Comparison of ENCODE assay signal across 1 cellular context in the genomic region with DNA sequence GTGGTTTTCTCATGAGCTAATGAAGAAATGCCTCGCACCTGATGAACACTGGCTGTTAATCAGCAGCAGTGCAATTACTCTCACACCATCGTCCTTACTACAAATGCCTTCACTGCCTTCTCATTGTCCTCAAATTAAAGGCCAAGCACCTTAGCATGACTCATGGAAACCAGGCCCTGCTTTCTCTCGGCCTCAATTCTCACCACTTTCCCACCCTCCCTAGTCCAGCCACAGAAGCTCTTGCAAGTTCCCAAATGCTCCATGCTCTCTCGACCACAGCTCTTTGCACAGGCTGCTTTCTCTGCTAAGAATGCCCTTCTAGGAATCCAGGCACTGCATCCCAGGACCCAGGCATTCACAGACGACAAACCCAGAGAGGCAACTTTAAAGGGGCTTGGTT.
TF ChIP-seq lines count a peak whose summit lies in the region.

No MANE protein-coding gene starts in this region.

TF ChIP-seq in HepG2, 621 proteins besides CTCF, POLR2A, EP300 and RAD21 (continued from another document):
- TF ChIP-seq, protein P1, sequence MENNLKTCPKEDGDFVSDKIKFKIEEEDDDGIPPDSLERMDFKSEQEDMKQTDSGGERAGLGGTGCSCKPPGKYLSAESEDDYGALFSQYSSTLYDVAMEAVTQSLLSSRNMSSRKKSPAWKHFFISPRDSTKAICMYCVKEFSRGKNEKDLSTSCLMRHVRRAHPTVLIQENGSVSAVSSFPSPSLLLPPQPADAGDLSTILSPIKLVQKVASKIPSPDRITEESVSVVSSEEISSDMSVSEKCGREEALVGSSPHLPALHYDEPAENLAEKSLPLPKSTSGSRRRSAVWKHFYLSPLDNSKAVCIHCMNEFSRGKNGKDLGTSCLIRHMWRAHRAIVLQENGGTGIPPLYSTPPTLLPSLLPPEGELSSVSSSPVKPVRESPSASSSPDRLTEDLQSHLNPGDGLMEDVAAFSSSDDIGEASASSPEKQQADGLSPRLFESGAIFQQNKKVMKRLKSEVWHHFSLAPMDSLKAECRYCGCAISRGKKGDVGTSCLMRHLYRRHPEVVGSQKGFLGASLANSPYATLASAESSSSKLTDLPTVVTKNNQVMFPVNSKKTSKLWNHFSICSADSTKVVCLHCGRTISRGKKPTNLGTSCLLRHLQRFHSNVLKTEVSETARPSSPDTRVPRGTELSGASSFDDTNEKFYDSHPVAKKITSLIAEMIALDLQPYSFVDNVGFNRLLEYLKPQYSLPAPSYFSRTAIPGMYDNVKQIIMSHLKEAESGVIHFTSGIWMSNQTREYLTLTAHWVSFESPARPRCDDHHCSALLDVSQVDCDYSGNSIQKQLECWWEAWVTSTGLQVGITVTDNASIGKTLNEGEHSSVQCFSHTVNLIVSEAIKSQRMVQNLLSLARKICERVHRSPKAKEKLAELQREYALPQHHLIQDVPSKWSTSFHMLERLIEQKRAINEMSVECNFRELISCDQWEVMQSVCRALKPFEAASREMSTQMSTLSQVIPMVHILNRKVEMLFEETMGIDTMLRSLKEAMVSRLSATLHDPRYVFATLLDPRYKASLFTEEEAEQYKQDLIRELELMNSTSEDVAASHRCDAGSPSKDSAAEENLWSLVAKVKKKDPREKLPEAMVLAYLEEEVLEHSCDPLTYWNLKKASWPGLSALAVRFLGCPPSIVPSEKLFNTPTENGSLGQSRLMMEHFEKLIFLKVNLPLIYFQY (CRISPR knock-in tag; IDR thresholded peaks at IDR 0.05; ENCODE audit: borderline replicate concordance) = no peak
- TF ChIP-seq NFATC3 (CRISPR knock-in tag; IDR thresholded peaks at IDR 0.05) (no peak), TOPORS (CRISPR knock-in tag; IDR thresholded peaks at IDR 0.05) (no peak)
